Comparison of ENCODE assay signal across 1 cellular context in the genomic region with DNA sequence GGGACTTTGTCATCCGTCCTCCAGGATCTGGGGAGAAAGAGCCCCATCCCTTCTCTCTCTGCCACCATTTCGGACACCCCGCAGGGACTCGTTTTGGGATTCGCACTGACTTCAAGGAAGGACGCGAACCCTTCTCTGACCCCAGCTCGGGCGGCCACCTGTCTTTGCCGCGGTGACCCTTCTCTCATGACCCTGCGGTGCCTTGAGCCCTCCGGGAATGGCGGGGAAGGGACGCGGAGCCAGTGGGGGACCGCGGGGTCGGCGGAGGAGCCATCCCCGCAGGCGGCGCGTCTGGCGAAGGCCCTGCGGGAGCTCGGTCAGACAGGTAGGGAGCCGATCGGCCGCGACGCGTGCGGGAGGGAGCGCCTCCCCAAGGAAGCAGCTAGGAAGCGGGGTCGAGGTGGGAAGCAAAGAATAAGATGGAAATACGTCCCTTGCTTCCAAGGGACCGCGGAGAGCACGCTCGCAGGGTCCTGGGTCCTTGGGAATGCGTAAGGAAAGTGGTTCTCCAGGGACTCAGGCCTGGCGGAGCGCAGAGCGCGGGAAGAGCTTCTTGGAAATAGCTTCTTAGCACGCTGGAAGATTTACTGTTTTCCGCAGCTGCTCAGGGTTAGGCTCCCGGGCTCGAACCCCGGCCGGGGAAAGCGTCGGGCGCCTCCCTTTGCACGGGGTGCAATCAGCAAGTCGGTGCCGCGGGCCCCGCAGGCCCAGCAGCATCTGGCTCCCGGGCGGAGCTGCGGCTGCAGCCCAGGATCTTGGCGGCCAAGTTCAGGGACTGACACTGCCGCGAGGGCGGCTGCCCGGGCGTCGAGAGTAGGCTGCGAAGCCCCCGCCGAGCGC.
TF ChIP-seq lines count a peak whose summit lies in the region.

No MANE protein-coding gene starts in this region.

TF ChIP-seq in GM12878, 131 proteins besides CTCF, POLR2A, EP300 and RAD21 (continued from another document):
- TF ChIP-seq, protein P1, sequence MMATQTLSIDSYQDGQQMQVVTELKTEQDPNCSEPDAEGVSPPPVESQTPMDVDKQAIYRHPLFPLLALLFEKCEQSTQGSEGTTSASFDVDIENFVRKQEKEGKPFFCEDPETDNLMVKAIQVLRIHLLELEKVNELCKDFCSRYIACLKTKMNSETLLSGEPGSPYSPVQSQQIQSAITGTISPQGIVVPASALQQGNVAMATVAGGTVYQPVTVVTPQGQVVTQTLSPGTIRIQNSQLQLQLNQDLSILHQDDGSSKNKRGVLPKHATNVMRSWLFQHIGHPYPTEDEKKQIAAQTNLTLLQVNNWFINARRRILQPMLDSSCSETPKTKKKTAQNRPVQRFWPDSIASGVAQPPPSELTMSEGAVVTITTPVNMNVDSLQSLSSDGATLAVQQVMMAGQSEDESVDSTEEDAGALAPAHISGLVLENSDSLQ (IDR thresholded peaks at IDR 0.05) = no peak
- no peak for TF ChIP-seq ETV6 (conservative IDR thresholded peaks at IDR 0.05 in 1 of 2, IDR thresholded peaks at IDR 0.05 in 1 of 2; ENCODE audit: borderline replicate concordance in 1 of 2, low read depth in 1 of 2)
- TF ChIP-seq IKZF1 (conservative IDR thresholded peaks at IDR 0.05) = 0 out of 2 replicates have a peak, but pooled peaks have one; percentile 20
- TF ChIP-seq TBL1XR1 (IDR thresholded peaks at IDR 0.05; ENCODE audit: low read depth, low read length) = no peak
- TF ChIP-seq EZH2 (IDR thresholded peaks at IDR 0.05; ENCODE audit: borderline replicate concordance, control insufficient read depth, low read depth, low read length) = 0 out of 2 replicates have a peak, but pooled peaks have one; percentile 47
- TF ChIP-seq RBBP5 (conservative IDR thresholded peaks at IDR 0.05) = no peak
- TF ChIP-seq POLR2AphosphoS2 (IDR thresholded peaks at IDR 0.05; ENCODE audit: low read depth, low read length) = no peak
